ENCODE assay signal across 12 cellular contexts in the genomic region with DNA sequence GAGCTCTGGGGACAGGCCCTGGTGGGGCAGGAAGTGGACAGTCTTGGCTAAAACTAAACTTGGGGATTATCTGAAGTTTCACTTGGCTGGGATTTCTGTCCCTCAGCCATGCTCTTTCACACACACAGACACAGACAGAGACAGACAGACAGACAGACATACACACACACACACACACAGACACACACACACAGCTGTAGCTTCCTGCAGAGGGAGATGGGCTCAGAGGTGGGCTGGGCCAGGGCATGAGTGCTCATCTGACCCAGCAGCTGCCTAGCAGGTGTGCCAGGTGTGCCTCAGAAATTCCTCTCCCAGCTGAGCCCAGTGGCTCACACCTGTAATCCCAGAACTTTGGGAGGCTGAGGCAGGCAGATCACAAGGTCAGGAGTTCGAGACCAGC. TPM values are rescaled to one million over a fixed set of nuclear protein-coding genes. Genes with fewer than 3 reads are reported as not detected.
"Had no signal": no experiment of that assay in that cellular context is flagged by ENCODE, and none has a peak within 500 bp of the region (broad histone marks: within the 10 kb centered on the region; RNA-seq: fewer than 3 reads in every experiment).

No MANE protein-coding gene starts in this region.

- H3K27me3 ChIP-seq: colonic mucosa, hepatocyte had no signal

- H3K36me3 ChIP-seq: colonic mucosa, neutrophil had no signal

- DNase-seq: activated CD4-positive, alpha-beta T cell treated with anti-CD3 and anti-CD28 coated beads for 48 hours; activated naive CD4-positive, alpha-beta T cell treated with anti-CD3 and anti-CD28 coated beads, Interleukin-2, amount 10 ng/mL, durations not matched to agents 7 days and 5 days; caudate nucleus; colonic mucosa; right cardiac atrium; stimulated activated naive B cell treated with anti-CD40 and anti-IgM and Interleukin-4, amounts not matched to agents 10 μg/mL and 1 μg/mL and 100 μg/mL, for 72 hours; trophoblast cell had no signal

- ATAC-seq: stimulated activated naive B cell treated with anti-CD40 and anti-IgM and Interleukin-4, amounts not matched to agents 10 μg/mL and 1 μg/mL and 100 μg/mL, for 72 hours had no signal

- H3K9me3 ChIP-seq: colonic mucosa, neutrophil had no signal

- H3K4me3 ChIP-seq: colonic mucosa, hepatocyte, smooth muscle cell had no signal

- H3K27ac ChIP-seq: neutrophil had no signal

RNA-seq across cellular contexts. Expression of a gene that starts 3.3 kb away (rescaled TPM):
- total RNA-seq: right cardiac atrium, subcutaneous adipose tissue had no signal
- polyA plus RNA-seq: right cardiac atrium had no signal

RNA-seq across cellular contexts. Expression of a gene that starts 42.2 kb away (rescaled TPM):
- total RNA-seq: hepatocyte; right cardiac atrium; smooth muscle cell; subcutaneous adipose tissue; T-helper 1 cell treated with Interleukin-12 subunit alpha and Interleukin-12 subunit beta and Interleukin-4 antibody, amounts not matched to agents 30 ng/mL and 1 ng/mL, for 36 hours had no signal
- polyA plus RNA-seq: right cardiac atrium, smooth muscle cell had no signal

RNA-seq across cellular contexts. Expression of a gene that starts 58.4 kb away (rescaled TPM):
- total RNA-seq: smooth muscle cell; T-helper 1 cell treated with Interleukin-12 subunit alpha and Interleukin-12 subunit beta and Interleukin-4 antibody, amounts not matched to agents 30 ng/mL and 1 ng/mL, for 36 hours had no signal
- polyA plus RNA-seq: hepatocyte, smooth muscle cell had no signal
